ENCODE assay signal across 8 cellular contexts in the genomic region with DNA sequence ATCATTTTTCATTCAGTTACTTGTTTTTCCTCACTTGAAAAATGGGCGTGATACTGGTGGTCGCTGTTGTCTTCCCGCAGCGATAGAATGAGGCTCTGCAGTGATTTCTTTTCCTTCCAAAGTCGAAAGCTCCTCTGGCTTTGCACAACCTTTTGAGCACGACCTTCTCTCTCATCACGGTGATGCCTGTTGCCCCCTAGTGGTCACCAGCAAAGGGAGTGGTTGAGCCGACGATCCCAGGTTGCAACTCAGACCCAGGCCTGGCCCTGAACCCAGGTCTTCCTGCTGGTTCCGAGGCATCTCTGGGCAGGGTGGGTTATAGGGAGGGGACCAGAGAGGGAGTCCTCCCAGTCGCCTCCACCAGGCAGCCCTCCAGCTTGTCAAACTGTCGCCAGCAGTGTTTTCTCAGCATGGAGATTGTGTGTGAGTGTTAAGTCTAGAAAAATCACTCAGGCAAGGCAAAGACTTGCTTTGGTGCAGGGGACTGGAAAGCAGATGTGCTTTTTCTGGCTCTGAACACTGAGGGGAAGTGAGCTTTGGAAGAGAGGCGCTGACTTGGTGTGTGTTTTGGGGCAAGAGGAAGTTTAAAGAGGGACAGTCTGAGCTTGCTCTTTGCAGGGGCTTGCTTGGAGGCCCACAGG.
DNase-seq lines count a peak whose midpoint lies in the region; ATAC-seq and TF ChIP-seq lines count a peak whose summit lies in the region.

No MANE protein-coding gene starts in this region.

- H3K27me3 Mint-ChIP-seq in CD4-positive, alpha-beta T cell = peaks cover 45% of the 10 kb centered on the region
- H3K27me3 Mint-ChIP-seq in HFFc6 (ENCODE audit: insufficient read depth) (peaks cover 27% of the 10 kb centered on the region), nephron (ENCODE audit: low read depth) (peaks cover 59% of the 10 kb centered on the region)
- H3K27me3 Mint-ChIP-seq in activated T-cell treated with anti-CD3 and anti-CD28 coated beads, Interleukin-2, amount 50 U/mL, for 24 hours = peaks cover 43% of the 10 kb centered on the region

- H3K36me3 ChIP-seq in OCI-LY7 (ENCODE audit: insufficient read depth, low read length) (no peaks in the 10 kb centered on the region), stomach smooth muscle (ENCODE audit: control insufficient read depth in 2 of 2, insufficient read depth in 2 of 2, low read length in 2 of 2) (no peaks in the 10 kb centered on the region)

- TF ChIP-seq CTCF in CD4-positive, alpha-beta T cell (IDR thresholded peaks at IDR 0.05) = peak; percentile 79
- TF ChIP-seq CTCF in HFFc6 (IDR thresholded peaks at IDR 0.05) (peak; percentile 93), OCI-LY7 (conservative IDR thresholded peaks at IDR 0.05; ENCODE audit: low read length) (peak; percentile 91), fibroblast of mammary gland (conservative IDR thresholded peaks at IDR 0.05; ENCODE audit: control insufficient read depth, insufficient read depth, low read depth, low read length) (peak; percentile 91), nephron (IDR thresholded peaks at IDR 0.05; ENCODE audit: unreplicated experiment in 3 of 3) (peak; percentile 76 to 85 (median 78))

- H3K4me3 ChIP-seq in OCI-LY7 (ENCODE audit: low read depth, low read length, poor library complexity, severe bottlenecking) (no peak overlapping the region), fibroblast of mammary gland (ENCODE audit: control insufficient read depth, low read depth, low read length) (peak overlapping the region; percentile 23), stomach smooth muscle (ENCODE audit: low read length in 2 of 2) (peak overlapping the region; percentile 67 to 73)

- no peaks in the 10 kb centered on the region for H4K20me1 ChIP-seq in OCI-LY7 (ENCODE audit: insufficient read depth, low read length)

- no peaks in the 10 kb centered on the region for H3K9me2 ChIP-seq in OCI-LY7 (ENCODE audit: insufficient read depth, low read length)

- no peak overlapping the region for H3K4me2 ChIP-seq in OCI-LY7 (ENCODE audit: low read length)

- H3K27ac Mint-ChIP-seq in CD4-positive, alpha-beta T cell = no peak overlapping the region
- H3K27ac Mint-ChIP-seq in HFFc6 = no peak overlapping the region
- no peak overlapping the region for H3K27ac Mint-ChIP-seq in activated T-cell treated with anti-CD3 and anti-CD28 coated beads, Interleukin-2, amount 50 U/mL, for 24 hours
- peak overlapping the region in 1 of 3 experiments; percentile 19 for H3K27ac Mint-ChIP-seq in nephron

- H3K36me3 Mint-ChIP-seq in CD4-positive, alpha-beta T cell (ENCODE audit: low read depth) = no peaks in the 10 kb centered on the region
- no peaks in the 10 kb centered on the region for H3K36me3 Mint-ChIP-seq in HFFc6 (ENCODE audit: low read depth)
- H3K36me3 Mint-ChIP-seq in activated T-cell treated with anti-CD3 and anti-CD28 coated beads, Interleukin-2, amount 50 U/mL, for 24 hours (ENCODE audit: low read depth) = no peaks in the 10 kb centered on the region
- H3K36me3 Mint-ChIP-seq in nephron (ENCODE audit: low read depth) = no peaks in the 10 kb centered on the region

- POLR2A ChIA-PET in CD4-positive, alpha-beta T cell (lab: Charles Lee) = no interaction called here
- POLR2A ChIA-PET in OCI-LY7 (lab: Charles Lee) = no interaction called here

- peaks cover 21% of the 10 kb centered on the region for H3K27me3 ChIP-seq in CD4-positive, alpha-beta T cell (ENCODE audit: control insufficient read depth, insufficient read depth, low read length)
- peaks cover 0 to 8% of the 10 kb centered on the region in 2 donors for H3K27me3 ChIP-seq in stomach smooth muscle (ENCODE audit: control insufficient read depth in 1 of 2, insufficient read depth in 2 of 2, low read length in 2 of 2)

- ATAC-seq in CD4-positive, alpha-beta T cell (ENCODE audit: poor library complexity) = no peak
- no peak for ATAC-seq in HG03439 (IDR thresholded peaks at IDR 0.05; ENCODE audit: unreplicated experiment)

- peaks cover 7% of the 10 kb centered on the region for H3K4me1 Mint-ChIP-seq in CD4-positive, alpha-beta T cell (ENCODE audit: low read depth)
- H3K4me1 Mint-ChIP-seq in HFFc6 (ENCODE audit: low read depth) = no peaks in the 10 kb centered on the region
- peaks cover 2% of the 10 kb centered on the region for H3K4me1 Mint-ChIP-seq in activated T-cell treated with anti-CD3 and anti-CD28 coated beads, Interleukin-2, amount 50 U/mL, for 24 hours (ENCODE audit: low read depth)
- peaks cover 5% of the 10 kb centered on the region for H3K4me1 Mint-ChIP-seq in nephron

- no peaks in the 10 kb centered on the region for H3K9me3 ChIP-seq in CD4-positive, alpha-beta T cell (ENCODE audit: control insufficient read depth, low read length)
- H3K9me3 ChIP-seq in OCI-LY7 (ENCODE audit: low read length) (no peaks in the 10 kb centered on the region), stomach smooth muscle (ENCODE audit: control insufficient read depth in 2 of 2, low read length in 2 of 2) (no peaks in the 10 kb centered on the region)

- H3K9ac ChIP-seq in stomach smooth muscle (ENCODE audit: low read length in 2 of 2) = no peak overlapping the region

- no peaks in the 10 kb centered on the region for H3K9me3 Mint-ChIP-seq in CD4-positive, alpha-beta T cell
- H3K9me3 Mint-ChIP-seq in HFFc6 (no peaks in the 10 kb centered on the region), nephron (no peaks in the 10 kb centered on the region)
- H3K9me3 Mint-ChIP-seq in activated T-cell treated with anti-CD3 and anti-CD28 coated beads, Interleukin-2, amount 50 U/mL, for 24 hours = peaks cover 4% of the 10 kb centered on the region

- H3K4me3 Mint-ChIP-seq in CD4-positive, alpha-beta T cell = no peak overlapping the region
- H3K4me3 Mint-ChIP-seq in HFFc6 = peak overlapping the region; percentile 85
- H3K4me3 Mint-ChIP-seq in activated T-cell treated with anti-CD3 and anti-CD28 coated beads, Interleukin-2, amount 50 U/mL, for 24 hours = no peak overlapping the region
- H3K4me3 Mint-ChIP-seq in nephron = peak overlapping the region; percentile 68 to 81 (median 76)

- H3K4me1 ChIP-seq in OCI-LY7 (ENCODE audit: insufficient read depth, low read length, poor library complexity, severe bottlenecking) = no peaks in the 10 kb centered on the region
- peaks cover 6% of the 10 kb centered on the region for H3K4me1 ChIP-seq in stomach smooth muscle (ENCODE audit: control insufficient read depth, insufficient read depth, low read length)

- no peaks in the 10 kb centered on the region for H3K79me2 ChIP-seq in OCI-LY7 (ENCODE audit: insufficient read depth, low read depth, low read length)

- intact Hi-C loops in CD4-positive, alpha-beta T cell (cut with DNase I, micrococcal nuclease) = loop anchor here (1.0 to 2.0 kb wide), 4 partner anchors 274 to 352 kb away; no protein-coding TSS in a partner anchor
- intact Hi-C loops in OCI-LY7 (cut with micrococcal nuclease; ENCODE audit: unreplicated experiment) = loop anchor here (1.0 kb wide), 1 partner anchor 350 kb away; no protein-coding TSS in a partner anchor

- peak; percentile 14 to 50 (median 28) for DNase-seq in CD4-positive, alpha-beta T cell
- DNase-seq in HFFc6 (peak; percentile 50), OCI-LY7 (ENCODE audit: low spot score) (peak; percentile 56), fibroblast of mammary gland (ENCODE audit: low read depth) (peak; percentile 65)
- DNase-seq in activated T-cell treated with anti-CD3 and anti-CD28 coated beads, Interleukin-2, amount 50 U/mL, for 24 hours = peak; percentile 55

- no peak overlapping the region for H2AFZ ChIP-seq in OCI-LY7 (ENCODE audit: low read length)

- no TSS peak for BruUV-seq in OCI-LY7 (replicated peaks; lab: Mats Ljungman, UMichigan)

- CTCF ChIA-PET in CD4-positive, alpha-beta T cell (lab: Charles Lee) = interaction anchor here (0.8 to 1.9 kb wide), 3 partner anchors 9 to 351 kb away, joined by 3 to 8 read pairs (median 3); no protein-coding TSS in a partner anchor
- CTCF ChIA-PET in OCI-LY7 (lab: Charles Lee; ENCODE audit: unreplicated experiment) = no interaction called here

- no peak overlapping the region for H3K27ac ChIP-seq in CD4-positive, alpha-beta T cell (ENCODE audit: low read depth, low read length)
- H3K27ac ChIP-seq in OCI-LY7 (ENCODE audit: low read depth, low read length, poor library complexity, severe bottlenecking) (no peak overlapping the region), stomach smooth muscle (ENCODE audit: low read length) (no peak overlapping the region)

Comparison
In these comparisons a context has a peak if more than half of its experiments do, and no peak if none do; other contexts are left out.
1. H3K4me3 Mint-ChIP-seq: peak in HFFc6 (single experiment) and nephron (3 of 3); none in CD4-positive, alpha-beta T cell (single experiment) and activated T-cell treated with anti-CD3 and anti-CD28 coated beads, Interleukin-2, amount 50 U/mL, for 24 hours (single experiment).
2. Peak in every context shown above with its lines, with median percentiles within 50 percentile points of each other: DNase-seq and CTCF ChIP-seq.